ENCODE assay signal across 8 cellular contexts in genomic region chr19:56111601-56112312, GRCh38. TPM values are rescaled to one million over a fixed set of nuclear protein-coding genes. Genes with fewer than 3 reads are reported as not detected.
DNase-seq lines count a peak whose midpoint lies in the region; ATAC-seq and TF ChIP-seq lines count a peak whose summit lies in the region.

No MANE protein-coding gene starts in this region.

- peak overlapping the region; percentile 77 for H3K27ac Mint-ChIP-seq in central memory CD8-positive, alpha-beta T cell (ENCODE audit: low read depth)
- peak overlapping the region; percentile 93 to 98 (median 96) for H3K27ac Mint-ChIP-seq in naive B cell

- H3K4me1 ChIP-seq in testis, result peaks cover 89% of the 10 kb centered on the region

- no peaks in the 10 kb centered on the region for H3K27me3 ChIP-seq in testis

- 66 to 78% methylated on average over 8 to 24 of the region's 24 CpGs for WGBS in testis, 2 donors

- no peaks in the 10 kb centered on the region for H3K27me3 Mint-ChIP-seq in central memory CD8-positive, alpha-beta T cell
- no peaks in the 10 kb centered on the region for H3K27me3 Mint-ChIP-seq in naive B cell

- peaks cover 61% of the 10 kb centered on the region for H3K4me1 Mint-ChIP-seq in central memory CD8-positive, alpha-beta T cell
- H3K4me1 Mint-ChIP-seq in naive B cell, result peaks cover 62 to 93% (median 87%) of the 10 kb centered on the region in 3 donors

- peaks cover 11% of the 10 kb centered on the region for H3K36me3 Mint-ChIP-seq in central memory CD8-positive, alpha-beta T cell (ENCODE audit: insufficient read depth)
- no peaks in the 10 kb centered on the region for H3K36me3 Mint-ChIP-seq in naive B cell

- H3K9me3 Mint-ChIP-seq in central memory CD8-positive, alpha-beta T cell, result no peaks in the 10 kb centered on the region
- H3K9me3 Mint-ChIP-seq in naive B cell, result no peaks in the 10 kb centered on the region

- H3K36me3 ChIP-seq in testis (ENCODE audit: low read depth, missing control alignments), result no peaks in the 10 kb centered on the region

- DNase-seq in GM13976 (ENCODE audit: low spot score), result peak; percentile 70
- DNase-seq in NOMO-1 (lab: John Stamatoyannopoulos, UW; ENCODE audit: unreplicated experiment in 2 of 2), result peak; percentile 52 to 76
- peak in 1 of 2 donors; percentile 38 for DNase-seq in central memory CD8-positive, alpha-beta T cell (ENCODE audit: low spot score in 2 of 2)
- peak; percentile 84 for DNase-seq in naive B cell
- DNase-seq in testis, result peak; percentile 79
- no peak for DNase-seq in middle frontal gyrus (ENCODE audit: extremely low spot score, low spot score)
- DNase-seq in ACHN, result no peak

- H3K27ac ChIP-seq in testis, result peak overlapping the region; percentile 18 to 44

- no peak overlapping the region for H3K4me3 ChIP-seq in testis

- intact Hi-C loops in testis (cut with DNase I; ENCODE audit: low total_unique reads), result no loop called here

- in situ Hi-C loops in GM13976 (cut with MboI; ENCODE audit: low sequenced_read_pairs, unreplicated experiment), result no loop called here
- in situ Hi-C loops in ACHN (cut with HindIII; ENCODE audit: low pct_ligation_motif_present, low pct_unique_long_range_greater_than_20kb, low sequenced_read_pairs), result no loop called here

- TF ChIP-seq CTCF in GM13976 (IDR thresholded peaks at IDR 0.05; ENCODE audit: borderline replicate concordance, control extremely low read depth, extremely low read depth, insufficient read depth, missing control alignments) (no peak), testis (IDR thresholded peaks at IDR 0.05) (no peak)

- H3K4me3 Mint-ChIP-seq in central memory CD8-positive, alpha-beta T cell, result peak overlapping the region; percentile 52
- peak overlapping the region; percentile 84 to 90 (median 87) for H3K4me3 Mint-ChIP-seq in naive B cell

- TF ChIP-seq POLR2A in testis (IDR thresholded peaks at IDR 0.05), result no peak

- H3K9me3 ChIP-seq in testis, result no peaks in the 10 kb centered on the region

- ATAC-seq in GM21825 (IDR thresholded peaks at IDR 0.05; ENCODE audit: unreplicated experiment), result peak; percentile 69
- peak; percentile 96 for ATAC-seq in central memory CD8-positive, alpha-beta T cell (replicated peaks; ENCODE audit: extremely low read depth, poor library complexity, severe bottlenecking)
- peak; percentile 87 to 90 for ATAC-seq in naive B cell (ENCODE audit: low read depth in 2 of 2)

RNA-seq across cellular contexts. Expression of gene ZNF787, which starts 9.3 kb away (rescaled TPM):
- polyA plus RNA-seq in naive B cell (ENCODE audit: low read depth in 6 of 6) (1 to 10 TPM; 1.4 to 4.7 (median 2.5) TPM), testis (ENCODE audit: insufficient read depth, low read depth, low replicate concordance) (22.3 TPM)
- total RNA-seq in testis, result 10 to 100 TPM; 35.7 to 41.4 TPM

RNA-seq across cellular contexts. Expression of gene ZNF444, which starts 29.3 kb away (rescaled TPM):
- polyA plus RNA-seq in naive B cell (ENCODE audit: low read depth in 6 of 6), result 10 to 100 TPM in 5 of 6 donors, 1 to 10 TPM in 1; 9.7 to 24.6 (median 13.1) TPM
- 10 to 100 TPM; 59.2 to 62.6 TPM for total RNA-seq in testis
- polyA plus RNA-seq in testis (ENCODE audit: insufficient read depth, low read depth, low replicate concordance), result 24.7 TPM

Comparison
In these comparisons a context has a peak if more than half of its experiments do, and no peak if none do; other contexts are left out.
1. DNase-seq: peak in GM13976 (single experiment), NOMO-1 (2 of 2), naive B cell (single experiment) and testis (single experiment); none in middle frontal gyrus (single experiment) and ACHN (single experiment).
2. Peak in every context shown above with its lines, with median percentiles within 50 percentile points of each other: ATAC-seq.